In the genomic region with DNA sequence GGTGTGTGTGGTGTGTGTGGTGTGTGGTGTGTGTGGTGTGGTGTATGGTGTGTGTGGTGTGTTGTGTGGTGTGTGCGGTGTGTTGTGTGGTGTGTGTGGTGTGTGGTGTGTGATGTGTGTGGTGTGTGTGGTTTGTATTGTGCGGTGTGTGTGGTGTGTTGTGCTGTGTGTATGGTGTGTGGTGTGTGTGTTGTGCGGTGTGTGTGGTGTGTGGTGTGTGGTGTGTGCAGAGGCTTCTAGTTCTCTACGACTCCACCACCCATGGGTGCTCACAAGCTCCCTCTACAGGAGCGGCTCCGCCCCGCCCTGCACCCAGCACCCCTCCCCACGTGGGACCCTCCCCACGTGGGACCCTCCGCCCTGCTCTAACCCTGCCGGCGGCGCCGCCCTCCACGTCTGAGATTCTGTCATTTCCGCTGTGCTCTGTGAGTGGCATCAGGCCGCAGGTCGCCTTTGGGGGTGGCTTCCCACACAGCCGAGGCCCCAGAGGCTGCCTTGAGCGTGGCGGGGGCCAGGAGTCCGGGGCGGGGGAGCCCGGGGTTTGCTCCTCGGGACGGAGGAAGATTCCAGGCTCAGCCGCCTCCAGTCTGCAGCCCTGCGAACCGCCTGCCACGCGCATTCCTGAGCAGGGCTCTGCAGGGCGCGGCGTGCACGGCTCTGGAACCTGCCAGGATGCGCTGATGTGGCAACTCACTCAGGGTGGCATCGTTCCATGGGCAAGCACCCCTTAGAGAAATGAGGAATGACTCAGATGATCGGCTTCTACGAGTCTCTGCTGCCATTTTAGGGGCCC, we compare ENCODE assay signal across 9 cellular contexts. TPM values are rescaled to one million over a fixed set of nuclear protein-coding genes. Genes with fewer than 3 reads are reported as not detected.
DNase-seq lines count a peak whose midpoint lies in the region; ATAC-seq and TF ChIP-seq lines count a peak whose summit lies in the region.
"Had no signal": no experiment of that assay in that cellular context is flagged by ENCODE, and none has a peak within 500 bp of the region (broad histone marks: within the 10 kb centered on the region; RNA-seq: fewer than 3 reads in every experiment).

No MANE protein-coding gene starts in this region.

- H3K9me3 ChIP-seq in left lung (no peaks in the 10 kb centered on the region), testis (no peaks in the 10 kb centered on the region)

- no peaks in the 10 kb centered on the region for H3K36me3 Mint-ChIP-seq in activated naive CD8-positive, alpha-beta T cell

- H3K4me3 Mint-ChIP-seq in activated naive CD8-positive, alpha-beta T cell: no peak overlapping the region

- TF ChIP-seq CTCF in left lung (IDR thresholded peaks at IDR 0.05) (no peak), testis (IDR thresholded peaks at IDR 0.05) (no peak)

- peaks cover 0 to 32% of the 10 kb centered on the region in 2 donors for H3K4me1 ChIP-seq in left lung
- H3K4me1 ChIP-seq in testis: no peaks in the 10 kb centered on the region

- peak; percentile 71 for DNase-seq in Caki2 (ENCODE audit: low read depth)
- DNase-seq in NCI-H226: peak; percentile 94
- peak in 1 of 2 donors; percentile 87 for DNase-seq in left lung
- DNase-seq in NCI-H1417 treated with DMSO at 0.1 percent for 48 hours (lab: John Stamatoyannopoulos, UW): no peak
- no peak for DNase-seq in NCI-H1048 (lab: John Stamatoyannopoulos, UW)
- no peak for DNase-seq in testis
- DNase-seq: NCI-H1930 had no signal

- H3K36me3 ChIP-seq in left lung: no peaks in the 10 kb centered on the region
- no peaks in the 10 kb centered on the region for H3K36me3 ChIP-seq in testis (ENCODE audit: low read depth, missing control alignments)

- peaks cover 31% of the 10 kb centered on the region for H3K4me1 Mint-ChIP-seq in activated naive CD8-positive, alpha-beta T cell (ENCODE audit: low read depth)

- no peak for TF ChIP-seq POLR2A in testis (IDR thresholded peaks at IDR 0.05)

- ATAC-seq in left lung (peak; percentile 6), HG03520 (IDR thresholded peaks at IDR 0.05; ENCODE audit: unreplicated experiment) (no peak)

- H3K27me3 Mint-ChIP-seq in activated naive CD8-positive, alpha-beta T cell: no peaks in the 10 kb centered on the region

- 63 to 68% methylated on average over 4 to 38 of the region's 39 CpGs for WGBS in testis, 2 donors

- H3K27ac ChIP-seq in left lung (peak overlapping the region in 1 of 2 donors; percentile 33), testis (no peak overlapping the region)

- in situ Hi-C loops in Caki2 (cut with HindIII; ENCODE audit: low pct_unique_long_range_greater_than_20kb, low sequenced_read_pairs): no loop called here

- peak overlapping the region; percentile 47 for H3K27ac Mint-ChIP-seq in activated naive CD8-positive, alpha-beta T cell

- no peaks in the 10 kb centered on the region for H3K9me3 Mint-ChIP-seq in activated naive CD8-positive, alpha-beta T cell (ENCODE audit: low read depth)

- H3K4me3 ChIP-seq in left lung: no peak overlapping the region
- H3K4me3 ChIP-seq in testis: peak overlapping the region in 1 of 2 donors; percentile 15

- H3K27me3 ChIP-seq in left lung (peaks cover 0 to 4% of the 10 kb centered on the region in 2 donors), testis (no peaks in the 10 kb centered on the region)

- intact Hi-C loops in left lung (cut with DNase I) (no loop called here), testis (cut with DNase I; ENCODE audit: low total_unique reads) (no loop called here)

RNA-seq across cellular contexts. Expression of a gene that starts 37.0 kb away (rescaled TPM):
- total RNA-seq in Caki2 (2014; rRNA removed; shearing (Covaris generic); ENCODE audit: low replicate concordance): 81.2 and 101 TPM in 2 replicates
- total RNA-seq in left lung: 10 to 100 TPM; 76.6 to 98.0 TPM
- total RNA-seq in testis: 100 to 1,000 TPM; 154 to 172 TPM
- polyA plus RNA-seq in testis (ENCODE audit: insufficient read depth, low read depth, low replicate concordance): 262 TPM

Comparison
In these comparisons a context has a peak if more than half of its experiments do, and no peak if none do; other contexts are left out.
1. DNase-seq: peak in Caki2 (single experiment) and NCI-H226 (single experiment); none in NCI-H1417 treated with DMSO at 0.1 percent for 48 hours (single experiment), NCI-H1048 (single experiment) and testis (single experiment).